ENCODE assay signal across 1 cellular context in genomic region chr17:59454633-59455105, GRCh38.
A peak's percentile ranks its signal among the peaks of the same experiment; 100 is the strongest.
TF ChIP-seq lines count a peak whose summit lies in the region.

No MANE protein-coding gene starts in this region.

TF ChIP-seq in HepG2, 621 proteins besides CTCF, POLR2A, EP300 and RAD21 (continued from another document):
- TF ChIP-seq ZNF367 (CRISPR knock-in tag; IDR thresholded peaks at IDR 0.05; ENCODE audit: borderline replicate concordance) (no peak), STAT5B (CRISPR knock-in tag; IDR thresholded peaks at IDR 0.05) (no peak), ZNF234 (CRISPR knock-in tag; conservative IDR thresholded peaks at IDR 0.05) (no peak), BHLHE40 (IDR thresholded peaks at IDR 0.05; ENCODE audit: low read length) (no peak), ZMAT3 (CRISPR knock-in tag; conservative IDR thresholded peaks at IDR 0.05) (no peak), ZNF614 (CRISPR knock-in tag; IDR thresholded peaks at IDR 0.05; ENCODE audit: borderline replicate concordance) (0 out of 2 replicates have a peak, but pooled peaks have one; percentile 12), ZSCAN20 (CRISPR knock-in tag; IDR thresholded peaks at IDR 0.05; ENCODE audit: borderline replicate concordance) (no peak)
